In genomic region chr13:80957019-80957650, GRCh38 we compare ENCODE assay signal across 24 cellular contexts.
"Had no signal": no experiment of that assay in that cellular context is flagged by ENCODE, and none has a peak within 500 bp of the region (broad histone marks: within the 10 kb centered on the region; RNA-seq: fewer than 3 reads in every experiment).

No MANE protein-coding gene starts in this region.

- ATAC-seq: activated CD8-positive, alpha-beta T cell treated with anti-CD3 and anti-CD28 coated beads, Interleukin-2, amount 10 ng/mL, durations not matched to agents 7 days and 5 days; body of pancreas had no signal

- H3K9ac ChIP-seq: KMS-11 had no signal

- H3K27ac ChIP-seq: ascending aorta, body of pancreas, KMS-11, Peyer's patch, RWPE1, SJCRH30 had no signal

- H3K4me3 ChIP-seq: ascending aorta, body of pancreas, Peyer's patch, SJCRH30 had no signal

- H3K36me3 ChIP-seq: ascending aorta, Peyer's patch, SJCRH30 had no signal

- H3K9me3 ChIP-seq: ascending aorta, body of pancreas, Peyer's patch, SJCRH30 had no signal

- DNase-seq: activated CD4-positive, alpha-beta T cell treated with anti-CD3 and anti-CD28 coated beads for 48 hours; activated CD4-positive, alpha-beta T cell treated with anti-CD3 and anti-CD28 coated beads, Interleukin-2, amount 50 U/mL, for 4 hours; activated CD4-positive, CD25-positive, alpha-beta regulatory T cell treated with anti-CD3 and anti-CD28 coated beads, Interleukin-2, amount 50 U/mL, for 72 hours; activated CD8-positive, alpha-beta memory T cell treated with anti-CD3 and anti-CD28 coated beads, Interleukin-2, amount 50 U/mL, for 48 hours; activated CD8-positive, alpha-beta T cell treated with anti-CD3 and anti-CD28 coated beads, Interleukin-2, amount 10 ng/mL, durations not matched to agents 7 days and 5 days; activated effector memory CD4-positive, alpha-beta T cell treated with Interleukin-2 at 50 U/mL for 16 hours; activated naive CD4-positive, alpha-beta T cell; activated T-cell treated with anti-CD3 and anti-CD28 coated beads, Interleukin-2, amount 50 U/mL, for 1 hour; amniotic stem cell; body of pancreas; NCI-H1092; NCI-H1417; NCI-H1694 treated with DMSO at 0.1 percent for 48 hours; NCI-H2029 treated with DMSO at 0.1 percent for 48 hours; NCI-H226; NCI-H69; NK-92 treated with Interleukin-12 subunit alpha and Interleukin-12 subunit beta, amount 100 ng/mL, for 24 hours; OCI-M1; Peyer's patch; Right ventricle myocardium superior; SJCRH30 had no signal

- H3K4me2 ChIP-seq: KMS-11 had no signal

- H3K27me3 ChIP-seq: ascending aorta, body of pancreas, Peyer's patch, SJCRH30 had no signal
